Comparison of ENCODE assay signal across 16 cellular contexts in genomic region chr22:32620992-32621391, GRCh38.
DNase-seq lines count a peak whose midpoint lies in the region; ATAC-seq and TF ChIP-seq lines count a peak whose summit lies in the region.
"Had no signal": no experiment of that assay in that cellular context is flagged by ENCODE, and none has a peak within 500 bp of the region (broad histone marks: within the 10 kb centered on the region; RNA-seq: fewer than 3 reads in every experiment).

No MANE protein-coding gene starts in this region.

- H3K9ac ChIP-seq in skeletal muscle tissue (ENCODE audit: low read depth in 1 of 3, low read length in 3 of 3) = no peak overlapping the region

- intact Hi-C loops in left lung (cut with DNase I) = loop anchor here in 1 of 2 donors (10.0 kb wide), 1 partner anchor 86 kb away; no protein-coding TSS in a partner anchor

- H3K9me3 ChIP-seq in left lung (peaks cover 0 to 6% of the 10 kb centered on the region in 2 donors), skeletal muscle tissue (ENCODE audit: control insufficient read depth in 3 of 3, low read length in 3 of 3) (peaks cover 0 to 7% (median 3%) of the 10 kb centered on the region in 3 donors)

- ATAC-seq in left lung = no peak
- no peak for ATAC-seq in HG02798 (IDR thresholded peaks at IDR 0.05; ENCODE audit: poor library complexity, unreplicated experiment)
- no peak for ATAC-seq in GM21526 (IDR thresholded peaks at IDR 0.05; ENCODE audit: low FRiP score, unreplicated experiment)
- ATAC-seq in GM19324 (IDR thresholded peaks at IDR 0.05; ENCODE audit: low FRiP score, unreplicated experiment) = no peak
- ATAC-seq: naive thymus-derived CD4-positive, alpha-beta T cell; PC-3; sciatic nerve had no signal

- H3K36me3 ChIP-seq in left lung = no peaks in the 10 kb centered on the region
- no peaks in the 10 kb centered on the region for H3K36me3 ChIP-seq in skeletal muscle tissue (ENCODE audit: control insufficient read depth in 3 of 3, insufficient read depth in 3 of 3, low read length in 3 of 3)
- H3K36me3 ChIP-seq: cardiac muscle cell had no signal

- no peak overlapping the region for H3K4me3 ChIP-seq in left lung
- H3K4me3 ChIP-seq in skeletal muscle tissue (ENCODE audit: low read length in 3 of 3) = no peak overlapping the region
- H3K4me3 ChIP-seq: cardiac muscle cell had no signal

- H3K4me1 ChIP-seq in left lung (peaks cover 15 to 18% of the 10 kb centered on the region in 2 donors), skeletal muscle tissue (ENCODE audit: control insufficient read depth in 3 of 3, insufficient read depth in 3 of 3, low read length in 3 of 3) (peaks cover 43 to 57% (median 56%) of the 10 kb centered on the region in 3 donors)

- DNase-seq in ELF-1 (ENCODE audit: low read depth, low spot score) (peak; percentile 25), SK-MEL-5 (ENCODE audit: low read depth, low spot score) (peak; percentile 49), left lung (no peak)
- DNase-seq in activated T-cell treated with anti-CD3 and anti-CD28 coated beads, Interleukin-2, amount 50 U/mL, for 48 hours = no peak
- DNase-seq: activated CD8-positive, alpha-beta memory T cell treated with anti-CD3 and anti-CD28 coated beads, Interleukin-2, amount 50 U/mL, for 48 hours; naive thymus-derived CD4-positive, alpha-beta T cell; NCI-H187; NCI-H510A treated with DMSO at 0.1 percent for 48 hours; PC-3; stimulated activated CD4-positive, alpha-beta T cell treated with anti-CD3 and anti-CD28 coated beads, Interleukin-4, amount 100 ng/mL, for 4 hours had no signal

- H3K27ac ChIP-seq in left lung (peak overlapping the region; percentile 75 to 80), skeletal muscle tissue (ENCODE audit: low read depth, low read length) (peak overlapping the region; percentile 83)

- H3K27me3 ChIP-seq in left lung (no peaks in the 10 kb centered on the region), skeletal muscle tissue (ENCODE audit: control insufficient read depth in 3 of 3, insufficient read depth in 3 of 3, low read length in 3 of 3) (peaks cover 4 to 11% (median 5%) of the 10 kb centered on the region in 3 donors)
- H3K27me3 ChIP-seq: cardiac muscle cell had no signal

- in situ Hi-C loops in SK-MEL-5 (cut with HindIII; ENCODE audit: low pct_unique_long_range_greater_than_20kb, low sequenced_read_pairs) = no loop called here

- TF ChIP-seq CTCF in left lung (IDR thresholded peaks at IDR 0.05) = no peak

Comparison
In these comparisons a context has a peak if more than half of its experiments do, and no peak if none do; other contexts are left out.
1. DNase-seq: peak in ELF-1 (single experiment) and SK-MEL-5 (single experiment); none in left lung (0 of 2) and activated T-cell treated with anti-CD3 and anti-CD28 coated beads, Interleukin-2, amount 50 U/mL, for 48 hours (0 of 2).